ENCODE assay signal across 28 cellular contexts in genomic region chr6:40734607-40735006, GRCh38.
"Had no signal": no experiment of that assay in that cellular context is flagged by ENCODE, and none has a peak within 500 bp of the region (broad histone marks: within the 10 kb centered on the region; RNA-seq: fewer than 3 reads in every experiment).

No MANE protein-coding gene starts in this region.

- H3K27me3 ChIP-seq: brain microvascular endothelial cell had no signal

- H3K27ac ChIP-seq: brain microvascular endothelial cell, coronary artery, dorsolateral prefrontal cortex had no signal

- H3K36me3 ChIP-seq: brain microvascular endothelial cell had no signal

- DNase-seq: activated CD4-positive, alpha-beta memory T cell treated with anti-CD3 and anti-CD28 coated beads for 36 hours; activated CD4-positive, alpha-beta T cell treated with anti-CD3 and anti-CD28 coated beads for 36 hours; activated CD4-positive, alpha-beta T cell treated with anti-CD3 and anti-CD28 coated beads, Interleukin-2, amount 10 ng/mL, durations not matched to agents 24 days and 14 days; activated CD4-positive, CD25-positive, alpha-beta regulatory T cell; activated CD4-positive, CD25-positive, alpha-beta regulatory T cell treated with anti-CD3 and anti-CD28 coated beads, Interleukin-2, amount 50 U/mL, for 72 hours; activated CD8-positive, alpha-beta memory T cell treated with anti-CD3 and anti-CD28 coated beads, Interleukin-2, amount 10 ng/mL, durations not matched to agents 7 days and 5 days; activated CD8-positive, alpha-beta memory T cell treated with anti-CD3 and anti-CD28 coated beads, Interleukin-2, amount 50 U/mL, for 4 hours; activated CD8-positive, alpha-beta T cell treated with anti-CD3 and anti-CD28 coated beads, Interleukin-2, amount 10 ng/mL, durations not matched to agents 7 days and 5 days; activated gamma-delta T cell treated with Interleukin-2 at 50 U/mL for 16 hours; activated naive CD4-positive, alpha-beta T cell treated with anti-CD3 and anti-CD28 coated beads, Interleukin-2, amount 50 U/mL, for 16 hours; activated naive CD4-positive, alpha-beta T cell treated with Interleukin-2 at 50 U/mL for 16 hours; activated T-cell treated with anti-CD3 and anti-CD28 coated beads, Interleukin-2, amount 50 U/mL, for 1 hour; activated T-cell treated with anti-CD3 and anti-CD28 coated beads, Interleukin-2, amount 50 U/mL, for 48 hours; amniotic stem cell; anterior cingulate cortex; brain microvascular endothelial cell; dorsolateral prefrontal cortex; effector memory CD4-positive, alpha-beta T cell; endodermal cell; foreskin fibroblast; head of caudate nucleus; T-helper 17 cell; T1000 had no signal

- FAIRE-seq: astrocyte, bronchial epithelial cell, frontal cortex had no signal

- H3K4me3 ChIP-seq: coronary artery, dorsolateral prefrontal cortex had no signal

- ATAC-seq: activated CD4-positive, alpha-beta T cell treated with anti-CD3 and anti-CD28 coated beads for 36 hours; activated CD8-positive, alpha-beta memory T cell treated with anti-CD3 and anti-CD28 coated beads, Interleukin-2, amount 10 ng/mL, durations not matched to agents 7 days and 5 days; activated CD8-positive, alpha-beta T cell treated with anti-CD3 and anti-CD28 coated beads, Interleukin-2, amount 10 ng/mL, durations not matched to agents 7 days and 5 days; esophagus mucosa; T-helper 17 cell had no signal
